ENCODE assay signal across 16 cellular contexts in genomic region chr1:65276197-65276884, GRCh38.
"Had no signal": no experiment of that assay in that cellular context is flagged by ENCODE, and none has a peak within 500 bp of the region (broad histone marks: within the 10 kb centered on the region; RNA-seq: fewer than 3 reads in every experiment).

No MANE protein-coding gene starts in this region.

- H3K27me3 ChIP-seq: breast epithelium, esophagus squamous epithelium, heart right ventricle, thyroid gland had no signal

- H3K4me1 ChIP-seq: breast epithelium had no signal

- H3K36me3 Mint-ChIP-seq: activated naive CD4-positive, alpha-beta T cell treated with anti-CD3 and anti-CD28 coated beads, Interleukin-2, amount 50 U/mL, for 24 hours; natural killer cell had no signal

- H3K27ac ChIP-seq: breast epithelium, esophagus squamous epithelium, heart right ventricle, thyroid gland had no signal

- H3K4me3 Mint-ChIP-seq: activated naive CD4-positive, alpha-beta T cell treated with anti-CD3 and anti-CD28 coated beads, Interleukin-2, amount 50 U/mL, for 24 hours; natural killer cell had no signal

- ATAC-seq: heart right ventricle, natural killer cell had no signal

- H3K4me1 Mint-ChIP-seq: activated naive CD4-positive, alpha-beta T cell treated with anti-CD3 and anti-CD28 coated beads, Interleukin-2, amount 50 U/mL, for 24 hours; natural killer cell had no signal

- H3K4me3 ChIP-seq: breast epithelium, esophagus squamous epithelium, heart right ventricle, thyroid gland had no signal

- H3K9me3 ChIP-seq: breast epithelium, esophagus squamous epithelium, heart right ventricle, thyroid gland had no signal

- DNase-seq: activated CD4-positive, alpha-beta T cell treated with anti-CD3 and anti-CD28 coated beads for 1 hour; activated CD4-positive, alpha-beta T cell treated with anti-CD3 and anti-CD28 coated beads, Interleukin-2, amount 50 U/mL, for 48 hours; activated gamma-delta T cell; cerebellar nuclear complex; effector memory CD4-positive, alpha-beta T cell; esophagus squamous epithelium; heart right ventricle; mesenchymal stem cell; natural killer cell; nucleus accumbens; posterior cingulate gyrus; retina; stimulated activated naive CD4-positive, alpha-beta T cell; thyroid gland had no signal

- H3K9me3 Mint-ChIP-seq: activated naive CD4-positive, alpha-beta T cell treated with anti-CD3 and anti-CD28 coated beads, Interleukin-2, amount 50 U/mL, for 24 hours; natural killer cell had no signal

- H3K36me3 ChIP-seq: breast epithelium, esophagus squamous epithelium, heart right ventricle, thyroid gland had no signal

- H3K27ac Mint-ChIP-seq: activated naive CD4-positive, alpha-beta T cell treated with anti-CD3 and anti-CD28 coated beads, Interleukin-2, amount 50 U/mL, for 24 hours; natural killer cell had no signal
